In the genomic region with DNA sequence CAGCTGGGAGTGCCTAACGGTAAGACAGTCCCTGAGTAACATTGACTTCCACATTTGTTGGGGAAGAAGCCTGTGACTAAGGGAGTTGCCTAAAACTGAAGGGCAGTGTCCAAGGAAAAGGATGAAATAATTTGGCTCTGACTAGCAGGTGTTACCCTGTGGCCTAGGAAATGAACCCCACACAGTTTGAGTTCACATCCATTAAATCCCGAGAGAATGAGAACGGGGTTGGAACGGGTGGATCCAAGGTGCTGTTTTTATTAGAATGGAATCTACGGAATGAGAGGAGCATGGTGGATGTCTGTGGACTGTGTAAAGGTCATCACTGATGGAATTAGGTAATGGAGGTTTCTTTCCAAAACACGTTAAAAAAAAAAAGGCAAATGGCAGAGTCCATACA, we compare ENCODE assay signal across 1 cellular context.
TF ChIP-seq lines count a peak whose summit lies in the region.

No MANE protein-coding gene starts in this region.

TF ChIP-seq in H1, 55 proteins besides CTCF, POLR2A, EP300 and RAD21 (continued from another document):
- no peak for TF ChIP-seq KDM1A (IDR thresholded peaks at IDR 0.05; ENCODE audit: borderline replicate concordance, low read length)
- no peak for TF ChIP-seq GTF2F1 (IDR thresholded peaks at IDR 0.05; ENCODE audit: borderline replicate concordance, low read depth, low read length)
- no peak for TF ChIP-seq KDM5A (IDR thresholded peaks at IDR 0.05; ENCODE audit: low read length)
- TF ChIP-seq TBP (IDR thresholded peaks at IDR 0.05; ENCODE audit: low read depth, low read length), result no peak
- no peak for TF ChIP-seq RNF2 (IDR thresholded peaks at IDR 0.05; ENCODE audit: borderline replicate concordance, low read depth, low read length, missing control alignments, poor library complexity, severe bottlenecking)
- TF ChIP-seq ASH2L (IDR thresholded peaks at IDR 0.05; ENCODE audit: low read length), result no peak
- TF ChIP-seq SP1 (IDR thresholded peaks at IDR 0.05; ENCODE audit: low read depth, low read length), result no peak
- no peak for TF ChIP-seq BRCA1 (IDR thresholded peaks at IDR 0.05; ENCODE audit: low read depth, low read length)
- no peak for TF ChIP-seq SIX5 (IDR thresholded peaks at IDR 0.05; ENCODE audit: low read depth, low read length)
- TF ChIP-seq NRF1 (IDR thresholded peaks at IDR 0.05; ENCODE audit: low read depth, low read length), result no peak
- TF ChIP-seq FOSL1 (IDR thresholded peaks at IDR 0.05; ENCODE audit: insufficient read depth, low read depth, low read length), result no peak
